Comparison of ENCODE assay signal across 8 cellular contexts in genomic region chr12:62602445-62603060, GRCh38.
DNase-seq lines count a peak whose midpoint lies in the region; ATAC-seq and TF ChIP-seq lines count a peak whose summit lies in the region.

No MANE protein-coding gene starts in this region.

- H3K4me3 ChIP-seq in AG10803 (ENCODE audit: low read length): peak overlapping the region; percentile 84

- no peak for TF ChIP-seq CTCF in AG10803 (conservative IDR thresholded peaks at IDR 0.05; ENCODE audit: low read length)

- ATAC-seq in GM19043 (IDR thresholded peaks at IDR 0.05; ENCODE audit: low read depth, unreplicated experiment) (peak; percentile 64), HG03354 (IDR thresholded peaks at IDR 0.05; ENCODE audit: poor library complexity, severe bottlenecking, unreplicated experiment) (peak; percentile 70)

- DNase-seq in AG10803 (ENCODE audit: low read depth) (peak; percentile 93), NCI-H446 (lab: John Stamatoyannopoulos, UW) (peak; percentile 94 to 95), cerebellum (ENCODE audit: low spot score) (peak; percentile 81), kidney glomerular epithelial cell (lab: John Stamatoyannopoulos, UW) (peak; percentile 87)
- DNase-seq in activated CD4-positive, CD25-positive, alpha-beta regulatory T cell treated with anti-CD3 and anti-CD28 coated beads, Interleukin-2, amount 50 U/mL, for 72 hours: peak; percentile 87
- peak; percentile 75 to 81 for DNase-seq in stimulated activated CD4-positive, alpha-beta T cell treated with anti-CD3 and anti-CD28 coated beads, Interleukin-15, amount 100 ng/mL, for 48 hours (ENCODE audit: low read depth in 2 of 2)

Comparison
In these comparisons a context has a peak if more than half of its experiments do, and no peak if none do; other contexts are left out.
1. Peak in every context shown above with its lines: DNase-seq, ATAC-seq and H3K4me3 ChIP-seq.